ENCODE assay signal across 17 cellular contexts in the genomic region with DNA sequence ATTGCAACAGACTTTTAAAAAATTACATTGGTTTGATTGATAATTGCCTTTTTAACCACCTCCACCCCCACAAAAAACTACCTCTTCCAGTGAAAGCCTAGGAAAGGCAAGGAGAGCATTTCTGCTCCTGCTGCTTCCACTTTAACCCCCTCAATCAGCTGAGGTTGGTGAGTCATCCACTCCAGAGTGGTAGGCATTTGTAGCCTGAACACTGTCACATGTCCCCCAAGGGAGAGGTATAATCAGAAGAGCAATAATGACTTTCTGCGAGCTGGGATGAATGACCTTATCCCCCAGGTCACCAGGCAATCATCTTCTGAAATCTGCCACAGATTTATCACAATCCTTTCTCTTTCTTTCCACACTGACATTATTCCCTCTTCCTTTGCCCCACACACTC.
DNase-seq lines count a peak whose midpoint lies in the region; ATAC-seq and TF ChIP-seq lines count a peak whose summit lies in the region.
"Had no signal": no experiment of that assay in that cellular context is flagged by ENCODE, and none has a peak within 500 bp of the region (broad histone marks: within the 10 kb centered on the region; RNA-seq: fewer than 3 reads in every experiment).

No MANE protein-coding gene starts in this region.

- CTCF ChIA-PET in Calu3 (lab: Charles Lee) = no interaction called here

- peak; percentile 71 to 74 for ATAC-seq in lower lobe of right lung
- no peak for ATAC-seq in HG02884 (IDR thresholded peaks at IDR 0.05; ENCODE audit: unreplicated experiment)
- ATAC-seq in activated T-cell treated with anti-CD3 and anti-CD28 coated beads, Interleukin-2, amount 50 U/mL, for 4 hours = no peak
- ATAC-seq: activated CD8-positive, alpha-beta memory T cell treated with anti-CD3 and anti-CD28 coated beads, Interleukin-2, amount 10 ng/mL, durations not matched to agents 7 days and 5 days; gastrocnemius medialis; GM23338; WTC11 had no signal

- no peak overlapping the region for H3K27ac Mint-ChIP-seq in Calu3 (ENCODE audit: unreplicated experiment)
- H3K27ac Mint-ChIP-seq: activated CD8-positive, alpha-beta memory T cell treated with anti-CD3 and anti-CD28 coated beads, Interleukin-2, amount 10 ng/mL, durations not matched to agents 7 days and 5 days; GM23338; immature natural killer cell; progenitor cell of endocrine pancreas; type B pancreatic cell; WTC11 had no signal

- H3K9me3 Mint-ChIP-seq in Calu3 (ENCODE audit: low read depth, unreplicated experiment) = peaks cover 2% of the 10 kb centered on the region
- H3K9me3 Mint-ChIP-seq in activated T-cell treated with anti-CD3 and anti-CD28 coated beads, Interleukin-2, amount 50 U/mL, for 4 hours = peaks cover 6% of the 10 kb centered on the region
- H3K9me3 Mint-ChIP-seq: immature natural killer cell had no signal

- H3K27me3 ChIP-seq in BLaER1 (no peaks in the 10 kb centered on the region), lower lobe of right lung (ENCODE audit: low read depth) (no peaks in the 10 kb centered on the region)

- DNase-seq in HK-2 (ENCODE audit: unreplicated experiment) (peak; percentile 45), RPMI7951 (ENCODE audit: low read depth) (peak; percentile 40), lower lobe of right lung (no peak), Calu3 (no peak), GM19240 (ENCODE audit: insufficient read length, low spot score) (no peak)
- no peak for DNase-seq in activated T-cell treated with anti-CD3 and anti-CD28 coated beads, Interleukin-2, amount 50 U/mL, for 4 hours
- DNase-seq: activated CD8-positive, alpha-beta memory T cell treated with anti-CD3 and anti-CD28 coated beads, Interleukin-2, amount 10 ng/mL, durations not matched to agents 7 days and 5 days; activated naive CD4-positive, alpha-beta T cell treated with Interleukin-2 at 50 U/mL for 16 hours; gastrocnemius medialis; immature natural killer cell; NCI-H1694 had no signal

- no peaks in the 10 kb centered on the region for H3K4me1 Mint-ChIP-seq in Calu3 (ENCODE audit: low read depth, unreplicated experiment)
- H3K4me1 Mint-ChIP-seq in activated T-cell treated with anti-CD3 and anti-CD28 coated beads, Interleukin-2, amount 50 U/mL, for 4 hours (ENCODE audit: low read depth) = no peaks in the 10 kb centered on the region
- H3K4me1 Mint-ChIP-seq: activated CD8-positive, alpha-beta memory T cell treated with anti-CD3 and anti-CD28 coated beads, Interleukin-2, amount 10 ng/mL, durations not matched to agents 7 days and 5 days; immature natural killer cell had no signal

- no peaks in the 10 kb centered on the region for H3K36me3 ChIP-seq in BLaER1
- H3K36me3 ChIP-seq in lower lobe of right lung = no peaks in the 10 kb centered on the region
- H3K36me3 ChIP-seq: gastrocnemius medialis had no signal

- H3K4me1 ChIP-seq in BLaER1 = peaks cover 17% of the 10 kb centered on the region
- H3K4me1 ChIP-seq in lower lobe of right lung = no peaks in the 10 kb centered on the region
- H3K4me1 ChIP-seq: gastrocnemius medialis had no signal

- no peak overlapping the region for H3K9ac ChIP-seq in BLaER1

- H3K27me3 Mint-ChIP-seq in Calu3 (ENCODE audit: unreplicated experiment) = peaks cover 80% of the 10 kb centered on the region
- peaks cover 10% of the 10 kb centered on the region for H3K27me3 Mint-ChIP-seq in activated T-cell treated with anti-CD3 and anti-CD28 coated beads, Interleukin-2, amount 50 U/mL, for 4 hours (ENCODE audit: low read depth)

- H4K20me1 ChIP-seq in BLaER1 = no peaks in the 10 kb centered on the region

- H3K9me3 ChIP-seq in BLaER1 (peaks cover 26% of the 10 kb centered on the region), lower lobe of right lung (peaks cover 9% of the 10 kb centered on the region)

- H3K27ac ChIP-seq in BLaER1 = no peak overlapping the region
- H3K27ac ChIP-seq in lower lobe of right lung = no peak overlapping the region
- H3K27ac ChIP-seq: gastrocnemius medialis had no signal

- no peak overlapping the region for H3K4me3 Mint-ChIP-seq in Calu3 (ENCODE audit: low read depth, unreplicated experiment)
- H3K4me3 Mint-ChIP-seq in activated T-cell treated with anti-CD3 and anti-CD28 coated beads, Interleukin-2, amount 50 U/mL, for 4 hours = no peak overlapping the region
- H3K4me3 Mint-ChIP-seq: activated CD8-positive, alpha-beta memory T cell treated with anti-CD3 and anti-CD28 coated beads, Interleukin-2, amount 10 ng/mL, durations not matched to agents 7 days and 5 days; GM23338; immature natural killer cell; type B pancreatic cell; WTC11 had no signal

- H3K4me3 ChIP-seq in BLaER1 = no peak overlapping the region
- H3K4me3 ChIP-seq in lower lobe of right lung = no peak overlapping the region
- H3K4me3 ChIP-seq: gastrocnemius medialis, GM23338 had no signal

- BruUV-seq in Calu3 (replicated peaks; lab: Mats Ljungman, UMichigan) = no TSS peak

- H3K36me3 Mint-ChIP-seq in Calu3 (ENCODE audit: insufficient read depth, unreplicated experiment) = no peaks in the 10 kb centered on the region
- no peaks in the 10 kb centered on the region for H3K36me3 Mint-ChIP-seq in activated T-cell treated with anti-CD3 and anti-CD28 coated beads, Interleukin-2, amount 50 U/mL, for 4 hours (ENCODE audit: insufficient read depth)
- H3K36me3 Mint-ChIP-seq: activated CD8-positive, alpha-beta memory T cell treated with anti-CD3 and anti-CD28 coated beads, Interleukin-2, amount 10 ng/mL, durations not matched to agents 7 days and 5 days; immature natural killer cell; type B pancreatic cell had no signal

- H3K4me2 ChIP-seq in BLaER1 = peak overlapping the region; percentile 43
- H3K4me2 ChIP-seq: GM23338 had no signal

- TF ChIP-seq CTCF in lower lobe of right lung (IDR thresholded peaks at IDR 0.05) (no peak), Calu3 (IDR thresholded peaks at IDR 0.05; ENCODE audit: unreplicated experiment) (no peak)

- intact Hi-C loops in lower lobe of right lung (cut with DNase I) (no loop called here), Calu3 (cut with micrococcal nuclease; ENCODE audit: unreplicated experiment) (no loop called here)

Comparison
In these comparisons a context has a peak if more than half of its experiments do, and no peak if none do; other contexts are left out.
1. DNase-seq: peak in HK-2 (single experiment) and RPMI7951 (single experiment); none in lower lobe of right lung (single experiment), Calu3 (single experiment), activated T-cell treated with anti-CD3 and anti-CD28 coated beads, Interleukin-2, amount 50 U/mL, for 4 hours (single experiment) and GM19240 (single experiment).
2. ATAC-seq: peak in lower lobe of right lung (2 of 2); none in HG02884 (single experiment) and activated T-cell treated with anti-CD3 and anti-CD28 coated beads, Interleukin-2, amount 50 U/mL, for 4 hours (0 of 2).